11 cellular contexts compared by ENCODE assay signal in genomic region chr4:106384878-106385277, GRCh38. TPM values are rescaled to one million over a fixed set of nuclear protein-coding genes. Genes with fewer than 3 reads are reported as not detected.
"Had no signal": no experiment of that assay in that cellular context is flagged by ENCODE, and none has a peak within 500 bp of the region (broad histone marks: within the 10 kb centered on the region; RNA-seq: fewer than 3 reads in every experiment).

No MANE protein-coding gene starts in this region.

- ATAC-seq: HCT116, K562 had no signal

- H3K4me3 Mint-ChIP-seq: HFFc6 had no signal

- H3K36me3 ChIP-seq: HAP-1 had no signal

- H2AFZ ChIP-seq: GM23248 had no signal

- H3K9me3 ChIP-seq: HAP-1 had no signal

- H3K4me3 ChIP-seq: GM23248, HAP-1, K562 had no signal

- H3K27ac Mint-ChIP-seq: HFFc6 had no signal

- H3K4me1 ChIP-seq: HAP-1 had no signal

- FAIRE-seq: HTR-8/SVneo, K562 had no signal

- H3K27ac ChIP-seq: GM23248 had no signal

- DNase-seq: GM23248, GOT3, H7, HFFc6, IMR-90 had no signal

- H3K9ac ChIP-seq: GM23248 had no signal

RNA-seq across cellular contexts. Expression of gene GIMD1, which starts 16.3 kb away (rescaled TPM):
- total RNA-seq: GM23248, H4, H7, HFFc6, HT-29, IMR-90, K562 had no signal
- polyA plus RNA-seq: GM23248, K562 had no signal
